ENCODE assay signal across 16 cellular contexts in genomic region chr10:131272897-131273451, GRCh38. TPM values are rescaled to one million over a fixed set of nuclear protein-coding genes. Genes with fewer than 3 reads are reported as not detected.
A peak's percentile ranks its signal among the peaks of the same experiment; 100 is the strongest.
DNase-seq lines count a peak whose midpoint lies in the region; ATAC-seq and TF ChIP-seq lines count a peak whose summit lies in the region.
"Had no signal": no experiment of that assay in that cellular context is flagged by ENCODE, and none has a peak within 500 bp of the region (broad histone marks: within the 10 kb centered on the region; RNA-seq: fewer than 3 reads in every experiment).

No MANE protein-coding gene starts in this region.

- TF ChIP-seq CTCF in RWPE2 (IDR thresholded peaks at IDR 0.05; ENCODE audit: poor library complexity, severe bottlenecking) = no peak

- H3K4me1 Mint-ChIP-seq in activated CD8-positive, alpha-beta memory T cell treated with anti-CD3 and anti-CD28 coated beads, Interleukin-2, amount 10 ng/mL, durations not matched to agents 7 days and 5 days = no peaks in the 10 kb centered on the region
- H3K4me1 Mint-ChIP-seq: CD4-positive, CD25-positive, alpha-beta regulatory T cell had no signal

- H3K4me1 ChIP-seq in RWPE2 (ENCODE audit: insufficient read depth, poor library complexity, severe bottlenecking) = no peaks in the 10 kb centered on the region

- no peaks in the 10 kb centered on the region for H3K36me3 Mint-ChIP-seq in activated CD8-positive, alpha-beta memory T cell treated with anti-CD3 and anti-CD28 coated beads, Interleukin-2, amount 10 ng/mL, durations not matched to agents 7 days and 5 days
- H3K36me3 Mint-ChIP-seq: CD4-positive, CD25-positive, alpha-beta regulatory T cell had no signal

- H3K27me3 Mint-ChIP-seq in activated CD8-positive, alpha-beta memory T cell treated with anti-CD3 and anti-CD28 coated beads, Interleukin-2, amount 10 ng/mL, durations not matched to agents 7 days and 5 days = no peaks in the 10 kb centered on the region
- H3K27me3 Mint-ChIP-seq: CD4-positive, CD25-positive, alpha-beta regulatory T cell had no signal

- no peaks in the 10 kb centered on the region for H3K9me3 Mint-ChIP-seq in activated CD8-positive, alpha-beta memory T cell treated with anti-CD3 and anti-CD28 coated beads, Interleukin-2, amount 10 ng/mL, durations not matched to agents 7 days and 5 days (ENCODE audit: low read depth)
- H3K9me3 Mint-ChIP-seq: CD4-positive, CD25-positive, alpha-beta regulatory T cell had no signal

- H3K4me3 Mint-ChIP-seq in activated CD8-positive, alpha-beta memory T cell treated with anti-CD3 and anti-CD28 coated beads, Interleukin-2, amount 10 ng/mL, durations not matched to agents 7 days and 5 days = no peak overlapping the region
- H3K4me3 Mint-ChIP-seq: CD4-positive, CD25-positive, alpha-beta regulatory T cell had no signal

- H3K36me3 ChIP-seq in RWPE2 (ENCODE audit: low read depth) = no peaks in the 10 kb centered on the region

- CTCF ChIA-PET in activated CD8-positive, alpha-beta memory T cell treated with anti-CD3 and anti-CD28 coated beads, Interleukin-2, amount 10 ng/mL, durations not matched to agents 7 days and 5 days (lab: Charles Lee) = no interaction called here

- no peak overlapping the region for H3K27ac ChIP-seq in RWPE2 (ENCODE audit: poor library complexity, severe bottlenecking)
- H3K27ac ChIP-seq: HL-60 had no signal

- no peak overlapping the region for H3K27ac Mint-ChIP-seq in activated CD8-positive, alpha-beta memory T cell treated with anti-CD3 and anti-CD28 coated beads, Interleukin-2, amount 10 ng/mL, durations not matched to agents 7 days and 5 days
- H3K27ac Mint-ChIP-seq: CD4-positive, CD25-positive, alpha-beta regulatory T cell had no signal

- H3K4me3 ChIP-seq in RWPE2 (ENCODE audit: severe bottlenecking) = no peak overlapping the region
- H3K4me3 ChIP-seq: BLaER1 treated with 17β-estradiol and CSF1 and Interleukin-3, amounts not matched to agents 10 nM and 100 nM had no signal

- peak; percentile 15 for DNase-seq in activated CD8-positive, alpha-beta memory T cell treated with anti-CD3 and anti-CD28 coated beads, Interleukin-2, amount 10 ng/mL, durations not matched to agents 7 days and 5 days
- DNase-seq in activated CD8-positive, alpha-beta memory T cell treated with anti-CD3 and anti-CD28 coated beads, Interleukin-2, amount 50 U/mL, for 48 hours = no peak
- DNase-seq in RWPE2 (ENCODE audit: low spot score) = peak; percentile 41
- DNase-seq in mucosa of gallbladder (ENCODE audit: low spot score) = peak; percentile 3
- DNase-seq in NCI-H1417 treated with DMSO at 0.1 percent for 48 hours (lab: John Stamatoyannopoulos, UW) = no peak
- DNase-seq in occipital lobe (lab: John Stamatoyannopoulos, UW) = no peak
- DNase-seq: 8988T; AML-193; CD4-positive, CD25-positive, alpha-beta regulatory T cell; DMS53; GF-D8 had no signal

- no peaks in the 10 kb centered on the region for H3K27me3 ChIP-seq in RWPE2 (ENCODE audit: insufficient read depth, poor library complexity, severe bottlenecking)
- H3K27me3 ChIP-seq: BLaER1 treated with 17β-estradiol and CSF1 and Interleukin-3, amounts not matched to agents 10 nM and 100 nM had no signal

- no peak for ATAC-seq in activated CD8-positive, alpha-beta memory T cell treated with anti-CD3 and anti-CD28 coated beads, Interleukin-2, amount 10 ng/mL, durations not matched to agents 7 days and 5 days
- ATAC-seq in RWPE2 (ENCODE audit: low read depth) (no peak), HG03565 (IDR thresholded peaks at IDR 0.05; ENCODE audit: unreplicated experiment) (no peak)
- ATAC-seq: HCT116 had no signal

- peaks cover 3% of the 10 kb centered on the region for H3K9me3 ChIP-seq in RWPE2 (ENCODE audit: severe bottlenecking)

RNA-seq across cellular contexts. Expression of gene TCERG1L, which starts 38.5 kb away (rescaled TPM):
- under 1 TPM; 0.20 to 0.49 TPM for total RNA-seq in activated CD8-positive, alpha-beta memory T cell treated with anti-CD3 and anti-CD28 coated beads, Interleukin-2, amount 10 ng/mL, durations not matched to agents 7 days and 5 days
- total RNA-seq in mucosa of gallbladder (not detected), occipital lobe (1.6 TPM)
- total RNA-seq: CD4-positive, CD25-positive, alpha-beta regulatory T cell; H4 had no signal

Comparison
In these comparisons a context has a peak if more than half of its experiments do, and no peak if none do; other contexts are left out.
1. DNase-seq: peak in activated CD8-positive, alpha-beta memory T cell treated with anti-CD3 and anti-CD28 coated beads, Interleukin-2, amount 10 ng/mL, durations not matched to agents 7 days and 5 days (single experiment), RWPE2 (single experiment) and mucosa of gallbladder (single experiment); none in activated CD8-positive, alpha-beta memory T cell treated with anti-CD3 and anti-CD28 coated beads, Interleukin-2, amount 50 U/mL, for 48 hours (single experiment), NCI-H1417 treated with DMSO at 0.1 percent for 48 hours (single experiment) and occipital lobe (single experiment).